ENCODE assay signal across 8 cellular contexts in the genomic region with DNA sequence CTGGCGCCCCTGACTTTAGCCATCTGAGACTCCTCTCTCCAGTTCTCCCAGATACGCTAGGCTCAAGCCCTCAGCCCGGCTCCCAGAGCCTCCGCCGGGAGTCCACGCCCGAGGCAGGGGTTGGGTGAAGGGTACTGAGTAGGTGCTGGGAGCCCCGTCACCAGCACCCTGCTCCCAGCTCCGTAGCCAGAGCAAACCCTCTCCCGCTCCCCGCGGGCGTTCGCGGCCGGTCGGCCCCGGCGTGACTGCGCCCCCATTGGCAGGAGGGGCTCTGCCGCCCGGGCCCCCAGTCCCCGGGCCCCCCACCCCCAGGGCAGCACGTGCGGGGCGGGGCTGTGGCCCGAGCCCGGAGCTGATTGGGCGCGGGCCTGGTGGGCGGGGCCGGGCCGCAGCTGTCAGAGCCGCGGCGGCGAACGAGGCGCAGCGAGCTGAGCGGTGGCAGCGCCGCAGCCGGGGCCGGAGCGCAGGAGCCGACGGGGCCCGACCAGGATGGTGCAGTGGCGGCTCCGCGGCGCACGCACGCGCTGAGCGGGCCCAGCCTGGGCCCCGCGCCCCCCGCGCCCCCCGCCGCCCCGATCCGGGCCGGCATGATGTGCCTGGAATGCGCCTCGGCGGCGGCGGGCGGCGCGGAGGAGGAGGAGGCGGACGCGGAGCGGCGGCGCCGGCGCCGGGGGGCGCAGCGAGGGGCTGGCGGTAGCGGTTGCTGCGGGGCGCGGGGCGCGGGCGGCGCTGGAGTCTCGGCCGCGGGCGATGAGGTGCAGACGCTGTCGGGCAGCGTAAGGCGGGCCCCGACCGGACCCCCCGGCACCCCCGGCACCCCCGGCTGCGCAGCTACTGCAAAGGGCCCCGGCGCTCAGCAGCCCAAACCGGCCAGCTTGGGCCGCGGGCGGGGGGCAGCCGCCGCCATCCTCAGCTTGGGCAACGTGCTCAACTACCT. TPM values are rescaled to one million over a fixed set of nuclear protein-coding genes. Genes with fewer than 3 reads are reported as not detected.
A peak's percentile ranks its signal among the peaks of the same experiment; 100 is the strongest.
DNase-seq lines count a peak whose midpoint lies in the region; ATAC-seq and FAIRE-seq lines count a peak whose summit lies in the region.

A gene with protein sequence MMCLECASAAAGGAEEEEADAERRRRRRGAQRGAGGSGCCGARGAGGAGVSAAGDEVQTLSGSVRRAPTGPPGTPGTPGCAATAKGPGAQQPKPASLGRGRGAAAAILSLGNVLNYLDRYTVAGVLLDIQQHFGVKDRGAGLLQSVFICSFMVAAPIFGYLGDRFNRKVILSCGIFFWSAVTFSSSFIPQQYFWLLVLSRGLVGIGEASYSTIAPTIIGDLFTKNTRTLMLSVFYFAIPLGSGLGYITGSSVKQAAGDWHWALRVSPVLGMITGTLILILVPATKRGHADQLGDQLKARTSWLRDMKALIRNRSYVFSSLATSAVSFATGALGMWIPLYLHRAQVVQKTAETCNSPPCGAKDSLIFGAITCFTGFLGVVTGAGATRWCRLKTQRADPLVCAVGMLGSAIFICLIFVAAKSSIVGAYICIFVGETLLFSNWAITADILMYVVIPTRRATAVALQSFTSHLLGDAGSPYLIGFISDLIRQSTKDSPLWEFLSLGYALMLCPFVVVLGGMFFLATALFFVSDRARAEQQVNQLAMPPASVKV (plus strand): TSS at position 421 of the 937 bp plus-strand sequence. CDS start 167 bp downstream, at position 588.

- no peaks in the 10 kb centered on the region for H3K9me3 ChIP-seq in neuron (ENCODE audit: low read length)

- H3K4me3 ChIP-seq in neuron (ENCODE audit: low read length): peak within 1 kb of the TSS; percentile 40

- H3K27ac ChIP-seq in substantia nigra (ENCODE audit: low read depth, low read length, poor library complexity, severe bottlenecking): peak within 1 kb of the TSS; percentile 74

- no peaks in the 10 kb centered on the region for H3K9me3 Mint-ChIP-seq in activated naive CD4-positive, alpha-beta T cell treated with anti-CD3 and anti-CD28 coated beads for 36 hours

- H3K27ac Mint-ChIP-seq in activated naive CD4-positive, alpha-beta T cell treated with anti-CD3 and anti-CD28 coated beads for 36 hours: no peak within 1 kb of the TSS

- no peak within 1 kb of the TSS for H2AFZ ChIP-seq in neuron (ENCODE audit: low read depth, low read length)

- H3K4me1 Mint-ChIP-seq in activated naive CD4-positive, alpha-beta T cell treated with anti-CD3 and anti-CD28 coated beads for 36 hours (ENCODE audit: low read depth): peaks cover 17% of the 10 kb centered on the region

- peaks cover 34% of the 10 kb centered on the region for H3K27me3 Mint-ChIP-seq in activated naive CD4-positive, alpha-beta T cell treated with anti-CD3 and anti-CD28 coated beads for 36 hours (ENCODE audit: low read depth)

- peak; percentile 67 for ATAC-seq in HG03354 (IDR thresholded peaks at IDR 0.05; ENCODE audit: poor library complexity, severe bottlenecking, unreplicated experiment)
- ATAC-seq in HG03039 (IDR thresholded peaks at IDR 0.05; ENCODE audit: unreplicated experiment): no peak

- H3K4me1 ChIP-seq in neuron (ENCODE audit: insufficient read depth, low read length): peaks cover 7% of the 10 kb centered on the region

- peak within 1 kb of the TSS; percentile 68 for H3K4me3 Mint-ChIP-seq in activated naive CD4-positive, alpha-beta T cell treated with anti-CD3 and anti-CD28 coated beads for 36 hours

- no peaks in the 10 kb centered on the region for H3K36me3 Mint-ChIP-seq in activated naive CD4-positive, alpha-beta T cell treated with anti-CD3 and anti-CD28 coated beads for 36 hours (ENCODE audit: low read depth)

- no peak for FAIRE-seq in RCC 7860 (lab: Jason Lieb, UNC)

- DNase-seq in ELR (ENCODE audit: low read depth) (peak; percentile 35), RCC 7860 (ENCODE audit: low spot score) (peak; percentile 16), glomerular visceral epithelial cell (ENCODE audit: extremely low spot score) (peak; percentile 85), substantia nigra (lab: John Stamatoyannopoulos, UW) (peak in 46 of 49 donors; percentile 26 to 88 (median 67))
- DNase-seq in activated naive CD4-positive, alpha-beta T cell treated with anti-CD3 and anti-CD28 coated beads for 36 hours: peak; percentile 43

- H3K27me3 ChIP-seq in neuron (ENCODE audit: insufficient read depth, low read length): peaks cover 52% of the 10 kb centered on the region

- CTCF ChIA-PET in activated naive CD4-positive, alpha-beta T cell treated with anti-CD3 and anti-CD28 coated beads for 36 hours (lab: Charles Lee): interaction anchor here (0.6 to 1.2 kb wide), 4 partner anchors 17 to 81 kb away, joined by 3 to 7 read pairs (median 4); no protein-coding TSS in a partner anchor

- no peaks in the 10 kb centered on the region for H3K36me3 ChIP-seq in neuron (ENCODE audit: insufficient read depth, low read length)

- intact Hi-C loops in activated naive CD4-positive, alpha-beta T cell treated with anti-CD3 and anti-CD28 coated beads for 36 hours (cut with micrococcal nuclease): no loop called here

RNA-seq across cellular contexts. Expression of the gene that starts here (rescaled TPM):
- 1 to 10 TPM in 1 of 2 experiments, under 1 TPM in 1; 0.45 to 1.1 TPM for total RNA-seq in activated naive CD4-positive, alpha-beta T cell treated with anti-CD3 and anti-CD28 coated beads for 36 hours

Comparison
In these comparisons a context has a peak if more than half of its experiments do, and no peak if none do; other contexts are left out.
1. DNase-seq: peak in every context shown above with its lines; median percentile 85 in glomerular visceral epithelial cell; 67 in substantia nigra; 43 in activated naive CD4-positive, alpha-beta T cell treated with anti-CD3 and anti-CD28 coated beads for 36 hours; 35 in ELR; 16 in RCC 7860.